In the genomic region with DNA sequence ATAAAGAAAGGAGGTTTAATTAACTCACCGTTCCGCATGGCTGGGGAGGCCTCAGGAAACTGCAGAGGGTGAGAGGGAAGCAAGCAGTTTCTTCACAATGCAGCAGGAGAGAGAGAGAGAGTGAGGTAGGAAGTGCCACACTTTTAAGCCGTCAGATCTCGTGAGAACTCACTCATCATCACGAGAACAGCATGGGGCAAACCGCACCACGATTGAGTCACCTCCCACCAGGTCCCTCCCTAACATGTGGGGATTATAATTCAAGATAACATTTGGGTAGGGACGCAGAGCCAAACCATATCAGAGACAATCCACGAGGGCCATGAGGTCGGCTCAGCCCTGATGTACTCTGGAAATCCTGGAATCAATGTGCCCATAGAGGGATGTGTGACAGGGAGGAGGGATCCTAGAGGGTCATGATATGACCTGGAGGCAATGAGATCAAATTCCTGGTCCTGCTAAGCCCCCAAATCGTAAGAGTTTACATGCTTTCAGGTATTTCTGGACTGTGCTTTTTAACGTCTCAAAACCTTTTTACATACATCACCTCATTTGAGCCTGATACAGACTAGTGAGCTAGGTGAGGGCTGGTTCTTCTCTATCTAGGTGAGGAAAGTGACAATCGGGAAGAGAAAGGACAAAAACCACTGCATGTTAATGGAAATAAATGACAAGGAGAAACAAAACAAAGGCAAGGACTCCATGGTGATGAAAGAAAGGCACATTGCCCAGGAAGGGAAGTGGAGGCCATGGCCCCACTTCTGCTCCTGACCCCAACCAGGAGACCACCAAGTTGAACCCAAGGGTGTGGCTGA, we compare ENCODE assay signal across 1 cellular context.
TF ChIP-seq lines count a peak whose summit lies in the region.

No MANE protein-coding gene starts in this region.

TF ChIP-seq in K562, 482 proteins besides CTCF, POLR2A, EP300 and RAD21 (continued from another document and continues in another):
- TF ChIP-seq, protein P1, sequence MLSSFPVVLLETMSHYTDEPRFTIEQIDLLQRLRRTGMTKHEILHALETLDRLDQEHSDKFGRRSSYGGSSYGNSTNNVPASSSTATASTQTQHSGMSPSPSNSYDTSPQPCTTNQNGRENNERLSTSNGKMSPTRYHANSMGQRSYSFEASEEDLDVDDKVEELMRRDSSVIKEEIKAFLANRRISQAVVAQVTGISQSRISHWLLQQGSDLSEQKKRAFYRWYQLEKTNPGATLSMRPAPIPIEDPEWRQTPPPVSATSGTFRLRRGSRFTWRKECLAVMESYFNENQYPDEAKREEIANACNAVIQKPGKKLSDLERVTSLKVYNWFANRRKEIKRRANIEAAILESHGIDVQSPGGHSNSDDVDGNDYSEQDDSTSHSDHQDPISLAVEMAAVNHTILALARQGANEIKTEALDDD (IDR thresholded peaks at IDR 0.05): peak; percentile 71
- TF ChIP-seq HLTF (IDR thresholded peaks at IDR 0.05) (no peak), NFRKB (IDR thresholded peaks at IDR 0.05; ENCODE audit: low read depth) (0 out of 2 replicates have a peak, but pooled peaks have one; percentile 45), MBD2 (IDR thresholded peaks at IDR 0.05; ENCODE audit: borderline replicate concordance, low read depth) (peak; percentile 68; the same call in 1 of the 2 replicates), E2F3 (CRISPR knock-in tag; IDR thresholded peaks at IDR 0.05) (no peak), HMG20B (CRISPR knock-in tag; IDR thresholded peaks at IDR 0.05) (no peak), SMC3 (conservative IDR thresholded peaks at IDR 0.05; ENCODE audit: insufficient read depth, low read depth, low read length) (no peak), SPI1 (IDR thresholded peaks at IDR 0.05; ENCODE audit: borderline replicate concordance, low read depth, low read length) (peak; percentile 81), POU5F1 (IDR thresholded peaks at IDR 0.05; ENCODE audit: borderline replicate concordance, low read depth, low read length, partially characterized antibody) (no peak), ELF2 (CRISPR knock-in tag; IDR thresholded peaks at IDR 0.05) (peak; percentile 80; the same call in 1 of the 2 replicates), ZNF764 (CRISPR knock-in tag; IDR thresholded peaks at IDR 0.05; ENCODE audit: low read depth) (no peak), CC2D1A (IDR thresholded peaks at IDR 0.05) (peak; percentile 93), FOXK2 (conservative IDR thresholded peaks at IDR 0.05 in 1 of 2, IDR thresholded peaks at IDR 0.05 in 1 of 2; ENCODE audit: low read depth in 2 of 2) (peak; percentile 48 to 58; a peak in 2 of 4 replicates), ZNF766 (CRISPR knock-in tag; conservative IDR thresholded peaks at IDR 0.05) (peak; percentile 84), ATF1 (CRISPR knock-in tag; IDR thresholded peaks at IDR 0.05) (no peak), ATF1 (tag; IDR thresholded peaks at IDR 0.05) (peak; percentile 86), SMARCC2 (IDR thresholded peaks at IDR 0.05; ENCODE audit: low read depth) (peak; percentile 82), TEAD4 (IDR thresholded peaks at IDR 0.05; ENCODE audit: low read length) (peak; percentile 96), TEAD4 (CRISPR knock-in tag; IDR thresholded peaks at IDR 0.05; ENCODE audit: borderline replicate concordance) (no peak), ZNF668 (CRISPR knock-in tag; IDR thresholded peaks at IDR 0.05) (peak; percentile 58; the same call in 1 of the 2 replicates), HMG20A (CRISPR knock-in tag; conservative IDR thresholded peaks at IDR 0.05) (no peak), CHCHD3 (CRISPR knock-in tag; IDR thresholded peaks at IDR 0.05) (no peak), RBM14 (IDR thresholded peaks at IDR 0.05; ENCODE audit: borderline replicate concordance, insufficient read depth, low read depth, low read length) (no peak), PYGO2 (tag; IDR thresholded peaks at IDR 0.05) (peak; percentile 73; the same call in 1 of the 2 replicates), PRMT5 (CRISPR knock-in tag; IDR thresholded peaks at IDR 0.05) (no peak), OTX1 (CRISPR knock-in tag; IDR thresholded peaks at IDR 0.05) (peak; percentile 72; the same call in 1 of the 2 replicates), ZNF212 (CRISPR knock-in tag; IDR thresholded peaks at IDR 0.05) (no peak), POLR3G (IDR thresholded peaks at IDR 0.05; ENCODE audit: extremely low read depth, insufficient read length, insufficient replicate concordance) (no peak), SMAD2 (IDR thresholded peaks at IDR 0.05; ENCODE audit: low read depth, low read length) (no peak), NR4A1 (CRISPR knock-in tag; IDR thresholded peaks at IDR 0.05) (no peak), NR4A1 (tag; IDR thresholded peaks at IDR 0.05) (peak; percentile 34; the same call in 1 of the 2 replicates), TAF1 (IDR thresholded peaks at IDR 0.05; ENCODE audit: control insufficient read depth, extremely low read depth, insufficient read depth, low read length, severe bottlenecking) (peak; percentile 97), ZSCAN29 (IDR thresholded peaks at IDR 0.05) (no peak), DNMT1 (IDR thresholded peaks at IDR 0.05) (no peak), CCNT2 (IDR thresholded peaks at IDR 0.05; ENCODE audit: borderline replicate concordance, extremely low read depth, insufficient read length, low read depth, low read length) (peak; percentile 87), ERF (CRISPR knock-in tag; IDR thresholded peaks at IDR 0.05) (no peak), ARID1B (IDR thresholded peaks at IDR 0.05) (peak; percentile 97), MEIS2 (IDR thresholded peaks at IDR 0.05; ENCODE audit: partially characterized antibody) (peak; percentile 54), KDM5B (IDR thresholded peaks at IDR 0.05; ENCODE audit: insufficient replicate concordance, low read depth, low read length) (peak; percentile 98), ZNF696 (CRISPR knock-in tag; conservative IDR thresholded peaks at IDR 0.05) (no peak), MAFF (IDR thresholded peaks at IDR 0.05; ENCODE audit: low read length) (peak; percentile 83), ZNF79 (CRISPR knock-in tag; IDR thresholded peaks at IDR 0.05; ENCODE audit: low read depth) (no peak), ESRRA (IDR thresholded peaks at IDR 0.05; ENCODE audit: borderline replicate concordance, low read depth) (peak; percentile 93; the same call in 1 of the 2 replicates), PHTF2 (CRISPR knock-in tag; IDR thresholded peaks at IDR 0.05) (no peak), CBFA2T3 (IDR thresholded peaks at IDR 0.05) (peak; percentile 98)
- TF ChIP-seq, protein P2, sequence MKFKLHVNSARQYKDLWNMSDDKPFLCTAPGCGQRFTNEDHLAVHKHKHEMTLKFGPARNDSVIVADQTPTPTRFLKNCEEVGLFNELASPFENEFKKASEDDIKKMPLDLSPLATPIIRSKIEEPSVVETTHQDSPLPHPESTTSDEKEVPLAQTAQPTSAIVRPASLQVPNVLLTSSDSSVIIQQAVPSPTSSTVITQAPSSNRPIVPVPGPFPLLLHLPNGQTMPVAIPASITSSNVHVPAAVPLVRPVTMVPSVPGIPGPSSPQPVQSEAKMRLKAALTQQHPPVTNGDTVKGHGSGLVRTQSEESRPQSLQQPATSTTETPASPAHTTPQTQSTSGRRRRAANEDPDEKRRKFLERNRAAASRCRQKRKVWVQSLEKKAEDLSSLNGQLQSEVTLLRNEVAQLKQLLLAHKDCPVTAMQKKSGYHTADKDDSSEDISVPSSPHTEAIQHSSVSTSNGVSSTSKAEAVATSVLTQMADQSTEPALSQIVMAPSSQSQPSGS (CRISPR knock-in tag; IDR thresholded peaks at IDR 0.05): no peak
- TF ChIP-seq, protein P3, sequence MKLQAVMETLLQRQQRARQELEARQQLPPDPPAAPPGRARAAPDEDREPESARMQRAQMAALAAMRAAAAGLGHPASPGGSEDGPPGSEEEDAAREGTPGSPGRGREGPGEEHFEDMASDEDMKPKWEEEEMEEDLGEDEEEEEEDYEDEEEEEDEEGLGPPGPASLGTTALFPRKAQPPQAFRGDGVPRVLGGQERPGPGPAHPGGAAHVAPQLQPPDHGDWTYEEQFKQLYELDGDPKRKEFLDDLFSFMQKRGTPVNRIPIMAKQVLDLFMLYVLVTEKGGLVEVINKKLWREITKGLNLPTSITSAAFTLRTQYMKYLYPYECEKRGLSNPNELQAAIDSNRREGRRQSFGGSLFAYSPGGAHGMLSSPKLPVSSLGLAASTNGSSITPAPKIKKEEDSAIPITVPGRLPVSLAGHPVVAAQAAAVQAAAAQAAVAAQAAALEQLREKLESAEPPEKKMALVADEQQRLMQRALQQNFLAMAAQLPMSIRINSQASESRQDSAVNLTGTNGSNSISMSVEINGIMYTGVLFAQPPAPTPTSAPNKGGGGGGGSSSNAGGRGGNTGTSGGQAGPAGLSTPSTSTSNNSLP (IDR thresholded peaks at IDR 0.05; ENCODE audit: borderline replicate concordance, low read depth, low read length): peak; percentile 78; the same call in 1 of the 2 replicates
- TF ChIP-seq, protein P4, sequence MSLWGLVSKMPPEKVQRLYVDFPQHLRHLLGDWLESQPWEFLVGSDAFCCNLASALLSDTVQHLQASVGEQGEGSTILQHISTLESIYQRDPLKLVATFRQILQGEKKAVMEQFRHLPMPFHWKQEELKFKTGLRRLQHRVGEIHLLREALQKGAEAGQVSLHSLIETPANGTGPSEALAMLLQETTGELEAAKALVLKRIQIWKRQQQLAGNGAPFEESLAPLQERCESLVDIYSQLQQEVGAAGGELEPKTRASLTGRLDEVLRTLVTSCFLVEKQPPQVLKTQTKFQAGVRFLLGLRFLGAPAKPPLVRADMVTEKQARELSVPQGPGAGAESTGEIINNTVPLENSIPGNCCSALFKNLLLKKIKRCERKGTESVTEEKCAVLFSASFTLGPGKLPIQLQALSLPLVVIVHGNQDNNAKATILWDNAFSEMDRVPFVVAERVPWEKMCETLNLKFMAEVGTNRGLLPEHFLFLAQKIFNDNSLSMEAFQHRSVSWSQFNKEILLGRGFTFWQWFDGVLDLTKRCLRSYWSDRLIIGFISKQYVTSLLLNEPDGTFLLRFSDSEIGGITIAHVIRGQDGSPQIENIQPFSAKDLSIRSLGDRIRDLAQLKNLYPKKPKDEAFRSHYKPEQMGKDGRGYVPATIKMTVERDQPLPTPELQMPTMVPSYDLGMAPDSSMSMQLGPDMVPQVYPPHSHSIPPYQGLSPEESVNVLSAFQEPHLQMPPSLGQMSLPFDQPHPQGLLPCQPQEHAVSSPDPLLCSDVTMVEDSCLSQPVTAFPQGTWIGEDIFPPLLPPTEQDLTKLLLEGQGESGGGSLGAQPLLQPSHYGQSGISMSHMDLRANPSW (CRISPR knock-in tag; IDR thresholded peaks at IDR 0.05): no peak
- TF ChIP-seq, protein P5, sequence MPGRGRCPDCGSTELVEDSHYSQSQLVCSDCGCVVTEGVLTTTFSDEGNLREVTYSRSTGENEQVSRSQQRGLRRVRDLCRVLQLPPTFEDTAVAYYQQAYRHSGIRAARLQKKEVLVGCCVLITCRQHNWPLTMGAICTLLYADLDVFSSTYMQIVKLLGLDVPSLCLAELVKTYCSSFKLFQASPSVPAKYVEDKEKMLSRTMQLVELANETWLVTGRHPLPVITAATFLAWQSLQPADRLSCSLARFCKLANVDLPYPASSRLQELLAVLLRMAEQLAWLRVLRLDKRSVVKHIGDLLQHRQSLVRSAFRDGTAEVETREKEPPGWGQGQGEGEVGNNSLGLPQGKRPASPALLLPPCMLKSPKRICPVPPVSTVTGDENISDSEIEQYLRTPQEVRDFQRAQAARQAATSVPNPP (IDR thresholded peaks at IDR 0.05; ENCODE audit: borderline replicate concordance, insufficient read depth, insufficient read length): no peak
- TF ChIP-seq, protein P6, sequence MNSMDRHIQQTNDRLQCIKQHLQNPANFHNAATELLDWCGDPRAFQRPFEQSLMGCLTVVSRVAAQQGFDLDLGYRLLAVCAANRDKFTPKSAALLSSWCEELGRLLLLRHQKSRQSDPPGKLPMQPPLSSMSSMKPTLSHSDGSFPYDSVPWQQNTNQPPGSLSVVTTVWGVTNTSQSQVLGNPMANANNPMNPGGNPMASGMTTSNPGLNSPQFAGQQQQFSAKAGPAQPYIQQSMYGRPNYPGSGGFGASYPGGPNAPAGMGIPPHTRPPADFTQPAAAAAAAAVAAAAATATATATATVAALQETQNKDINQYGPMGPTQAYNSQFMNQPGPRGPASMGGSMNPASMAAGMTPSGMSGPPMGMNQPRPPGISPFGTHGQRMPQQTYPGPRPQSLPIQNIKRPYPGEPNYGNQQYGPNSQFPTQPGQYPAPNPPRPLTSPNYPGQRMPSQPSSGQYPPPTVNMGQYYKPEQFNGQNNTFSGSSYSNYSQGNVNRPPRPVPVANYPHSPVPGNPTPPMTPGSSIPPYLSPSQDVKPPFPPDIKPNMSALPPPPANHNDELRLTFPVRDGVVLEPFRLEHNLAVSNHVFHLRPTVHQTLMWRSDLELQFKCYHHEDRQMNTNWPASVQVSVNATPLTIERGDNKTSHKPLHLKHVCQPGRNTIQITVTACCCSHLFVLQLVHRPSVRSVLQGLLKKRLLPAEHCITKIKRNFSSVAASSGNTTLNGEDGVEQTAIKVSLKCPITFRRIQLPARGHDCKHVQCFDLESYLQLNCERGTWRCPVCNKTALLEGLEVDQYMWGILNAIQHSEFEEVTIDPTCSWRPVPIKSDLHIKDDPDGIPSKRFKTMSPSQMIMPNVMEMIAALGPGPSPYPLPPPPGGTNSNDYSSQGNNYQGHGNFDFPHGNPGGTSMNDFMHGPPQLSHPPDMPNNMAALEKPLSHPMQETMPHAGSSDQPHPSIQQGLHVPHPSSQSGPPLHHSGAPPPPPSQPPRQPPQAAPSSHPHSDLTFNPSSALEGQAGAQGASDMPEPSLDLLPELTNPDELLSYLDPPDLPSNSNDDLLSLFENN (IDR thresholded peaks at IDR 0.05; ENCODE audit: low read depth in 2 of 2, low read length in 2 of 2): peak in 1 of 2 experiments; percentile 92; a peak in 2 of 4 replicates
- TF ChIP-seq, protein P7, sequence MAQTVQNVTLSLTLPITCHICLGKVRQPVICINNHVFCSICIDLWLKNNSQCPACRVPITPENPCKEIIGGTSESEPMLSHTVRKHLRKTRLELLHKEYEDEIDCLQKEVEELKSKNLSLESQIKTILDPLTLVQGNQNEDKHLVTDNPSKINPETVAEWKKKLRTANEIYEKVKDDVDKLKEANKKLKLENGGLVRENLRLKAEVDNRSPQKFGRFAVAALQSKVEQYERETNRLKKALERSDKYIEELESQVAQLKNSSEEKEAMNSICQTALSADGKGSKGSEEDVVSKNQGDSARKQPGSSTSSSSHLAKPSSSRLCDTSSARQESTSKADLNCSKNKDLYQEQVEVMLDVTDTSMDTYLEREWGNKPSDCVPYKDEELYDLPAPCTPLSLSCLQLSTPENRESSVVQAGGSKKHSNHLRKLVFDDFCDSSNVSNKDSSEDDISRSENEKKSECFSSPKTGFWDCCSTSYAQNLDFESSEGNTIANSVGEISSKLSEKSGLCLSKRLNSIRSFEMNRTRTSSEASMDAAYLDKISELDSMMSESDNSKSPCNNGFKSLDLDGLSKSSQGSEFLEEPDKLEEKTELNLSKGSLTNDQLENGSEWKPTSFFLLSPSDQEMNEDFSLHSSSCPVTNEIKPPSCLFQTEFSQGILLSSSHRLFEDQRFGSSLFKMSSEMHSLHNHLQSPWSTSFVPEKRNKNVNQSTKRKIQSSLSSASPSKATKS (CRISPR knock-in tag; IDR thresholded peaks at IDR 0.05): no peak
- TF ChIP-seq, protein P8, sequence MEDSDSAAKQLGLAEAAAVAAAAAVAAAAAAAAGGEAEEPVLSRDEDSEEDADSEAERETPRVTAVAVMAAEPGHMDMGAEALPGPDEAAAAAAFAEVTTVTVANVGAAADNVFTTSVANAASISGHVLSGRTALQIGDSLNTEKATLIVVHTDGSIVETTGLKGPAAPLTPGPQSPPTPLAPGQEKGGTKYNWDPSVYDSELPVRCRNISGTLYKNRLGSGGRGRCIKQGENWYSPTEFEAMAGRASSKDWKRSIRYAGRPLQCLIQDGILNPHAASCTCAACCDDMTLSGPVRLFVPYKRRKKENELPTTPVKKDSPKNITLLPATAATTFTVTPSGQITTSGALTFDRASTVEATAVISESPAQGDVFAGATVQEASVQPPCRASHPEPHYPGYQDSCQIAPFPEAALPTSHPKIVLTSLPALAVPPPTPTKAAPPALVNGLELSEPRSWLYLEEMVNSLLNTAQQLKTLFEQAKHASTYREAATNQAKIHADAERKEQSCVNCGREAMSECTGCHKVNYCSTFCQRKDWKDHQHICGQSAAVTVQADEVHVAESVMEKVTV (CRISPR knock-in tag; IDR thresholded peaks at IDR 0.05): no peak
